Comparison of ENCODE assay signal across 8 cellular contexts in the genomic region with DNA sequence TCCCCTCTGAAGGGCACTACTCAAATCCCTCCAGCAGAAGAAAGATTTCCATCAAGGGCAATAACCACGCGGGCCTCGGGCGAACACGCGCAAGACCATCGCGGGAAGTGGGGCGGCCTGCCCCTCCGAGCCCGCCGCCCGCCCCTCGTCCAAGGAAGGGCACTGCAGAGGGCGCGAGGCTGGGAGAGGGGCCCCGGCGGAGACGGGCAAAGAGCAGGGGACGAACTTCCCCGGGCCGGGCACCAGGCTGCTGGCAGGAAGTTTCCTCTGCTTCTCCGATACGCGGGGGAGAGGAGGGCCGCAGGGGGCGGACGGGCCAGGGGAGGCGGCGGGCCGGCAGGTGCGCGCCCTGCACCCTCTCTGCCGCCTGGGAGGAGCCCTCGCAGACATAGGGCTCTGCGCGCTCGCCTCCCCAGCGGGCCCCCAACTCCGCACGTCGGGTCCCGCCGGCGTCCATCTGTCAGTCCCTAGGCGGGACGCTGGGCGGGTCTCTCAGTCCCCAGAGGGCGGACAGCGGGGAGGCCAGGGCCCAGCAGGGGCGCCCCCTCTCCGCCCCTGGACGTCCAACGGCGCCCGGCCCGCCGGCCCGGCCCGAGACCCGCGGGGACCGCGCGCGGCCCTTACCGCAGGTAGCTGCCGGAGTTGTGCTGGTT. TPM values are rescaled to one million over a fixed set of nuclear protein-coding genes. Genes with fewer than 3 reads are reported as not detected.
DNase-seq lines count a peak whose midpoint lies in the region; ATAC-seq and TF ChIP-seq lines count a peak whose summit lies in the region.

No MANE protein-coding gene starts in this region.

- peak overlapping the region; percentile 78 for H3K4me2 ChIP-seq in parathyroid adenoma (ENCODE audit: low read length)

- DNase-seq in NCI-H1417 (lab: John Stamatoyannopoulos, UW) (peak in 2 of 3 experiments; percentile 71 to 76), NCI-H1417 treated with DMSO at 0.1 percent for 48 hours (lab: John Stamatoyannopoulos, UW) (no peak), NT2/D1 (ENCODE audit: low read depth, low spot score) (no peak), C1 segment of cervical spinal cord (lab: John Stamatoyannopoulos, UW) (no peak), left lobe of liver (ENCODE audit: low spot score) (no peak)
- DNase-seq in stimulated activated naive CD4-positive, alpha-beta T cell (lab: John Stamatoyannopoulos, UW): no peak

- ATAC-seq in esophagus mucosa (peak; percentile 44), left lobe of liver (no peak)

- H3K36me3 ChIP-seq in NT2/D1 (ENCODE audit: insufficient read depth, insufficient read length, low read length) (no peaks in the 10 kb centered on the region), parathyroid adenoma (ENCODE audit: control insufficient read depth, insufficient read depth, low read length) (no peaks in the 10 kb centered on the region)

- TF ChIP-seq CTCF in parathyroid adenoma (IDR thresholded peaks at IDR 0.05): no peak

- no peak overlapping the region for H3K27ac ChIP-seq in parathyroid adenoma

- H3K9ac ChIP-seq in NT2/D1 (ENCODE audit: insufficient read length, low read depth) (peak overlapping the region; percentile 90), parathyroid adenoma (peak overlapping the region; percentile 28)

- H3K9me3 ChIP-seq in NT2/D1 (ENCODE audit: insufficient read depth, low read length) (no peaks in the 10 kb centered on the region), parathyroid adenoma (ENCODE audit: control insufficient read depth, low read length) (no peaks in the 10 kb centered on the region)

- peaks cover 27% of the 10 kb centered on the region for H3K27me3 ChIP-seq in NT2/D1 (ENCODE audit: insufficient read depth, insufficient read length)
- no peaks in the 10 kb centered on the region for H3K27me3 ChIP-seq in parathyroid adenoma (ENCODE audit: control insufficient read depth, insufficient read depth, low read length)

- H2AFZ ChIP-seq in parathyroid adenoma: peak overlapping the region; percentile 76

- peak overlapping the region; percentile 58 for H3K4me3 ChIP-seq in NT2/D1 (ENCODE audit: insufficient read length, low read depth)
- H3K4me3 ChIP-seq in parathyroid adenoma (ENCODE audit: low read depth, low read length): peak overlapping the region; percentile 42

- H3K79me2 ChIP-seq in parathyroid adenoma: no peaks in the 10 kb centered on the region

- H3K4me1 ChIP-seq in NT2/D1 (ENCODE audit: insufficient read depth, insufficient read length) (peaks cover 8% of the 10 kb centered on the region), parathyroid adenoma (no peaks in the 10 kb centered on the region)

RNA-seq across cellular contexts. Expression of a gene that starts 0.5 kb away (rescaled TPM):
- total RNA-seq in esophagus mucosa (36.5 TPM), left lobe of liver (0.30 TPM)

Comparison
In these comparisons a context has a peak if more than half of its experiments do, and no peak if none do; other contexts are left out.
1. DNase-seq: peak in NCI-H1417 (2 of 3); none in NCI-H1417 treated with DMSO at 0.1 percent for 48 hours (single experiment), NT2/D1 (single experiment), C1 segment of cervical spinal cord (0 of 14), left lobe of liver (single experiment) and stimulated activated naive CD4-positive, alpha-beta T cell (0 of 6).
2. RNA of a gene that starts 0.5 kb away (total RNA-seq): 36.5 TPM in esophagus mucosa (single experiment); 0.30 TPM in left lobe of liver (single experiment); every median in the first group is over 10 times any median in the second.